In genomic region chr9:7146582-7146981, GRCh38 we compare ENCODE assay signal across 17 cellular contexts.
DNase-seq lines count a peak whose midpoint lies in the region; ATAC-seq and TF ChIP-seq lines count a peak whose summit lies in the region.
"Had no signal": no experiment of that assay in that cellular context is flagged by ENCODE, and none has a peak within 500 bp of the region (broad histone marks: within the 10 kb centered on the region; RNA-seq: fewer than 3 reads in every experiment).

No MANE protein-coding gene starts in this region.

- intact Hi-C loops in right cardiac atrium (cut with DNase I): no loop called here

- peak overlapping the region; percentile 22 for H3K27ac Mint-ChIP-seq in activated naive CD8-positive, alpha-beta T cell
- no peak overlapping the region for H3K27ac Mint-ChIP-seq in activated naive CD8-positive, alpha-beta T cell treated with anti-CD3 and anti-CD28 coated beads for 36 hours
- H3K27ac Mint-ChIP-seq: stimulated activated effector memory CD8-positive, alpha-beta T cell treated with anti-CD3 and anti-CD28 coated beads, Interleukin-12 subunit alpha, Interleukin-12 subunit beta, amount 100 ng/mL, for 72 hours; T-helper 1 cell treated with Interleukin-12 subunit alpha and Interleukin-12 subunit beta and Interleukin-4 antibody, amounts not matched to agents 30 μg/mL and 1 μg/mL, for 36 hours had no signal

- peak overlapping the region; percentile 4 to 69 (median 58) for H3K9ac ChIP-seq in skeletal muscle tissue (ENCODE audit: low read depth in 1 of 3, low read length in 3 of 3)

- H3K4me3 ChIP-seq in right cardiac atrium (ENCODE audit: low read length): no peak overlapping the region
- peak overlapping the region in 1 of 3 donors; percentile 17 for H3K4me3 ChIP-seq in skeletal muscle tissue (ENCODE audit: low read length in 3 of 3)
- H3K4me3 ChIP-seq: A549, hepatocyte, K562 had no signal

- no peaks in the 10 kb centered on the region for H3K27me3 Mint-ChIP-seq in activated naive CD8-positive, alpha-beta T cell
- H3K27me3 Mint-ChIP-seq in activated naive CD8-positive, alpha-beta T cell treated with anti-CD3 and anti-CD28 coated beads for 36 hours: no peaks in the 10 kb centered on the region
- H3K27me3 Mint-ChIP-seq: natural killer cell treated with Interleukin-12 subunit alpha and Interleukin-12 subunit beta and Interleukin-15 and Interleukin-18, amount 100 ng/mL, for 72 hours had no signal

- 59% methylated on average over 5 of the region's 5 CpGs for WGBS in right cardiac atrium

- no peaks in the 10 kb centered on the region for H3K27me3 ChIP-seq in right cardiac atrium (ENCODE audit: control insufficient read depth, insufficient read depth)
- H3K27me3 ChIP-seq in skeletal muscle tissue (ENCODE audit: control insufficient read depth in 3 of 3, insufficient read depth in 3 of 3, low read length in 3 of 3): no peaks in the 10 kb centered on the region
- H3K27me3 ChIP-seq: hepatocyte had no signal

- H3K27ac ChIP-seq in right cardiac atrium (ENCODE audit: low read length) (peak overlapping the region; percentile 9), skeletal muscle tissue (ENCODE audit: low read depth, low read length) (peak overlapping the region; percentile 96)
- H3K27ac ChIP-seq: A549, hepatocyte had no signal

- H3K4me1 ChIP-seq in right cardiac atrium (ENCODE audit: control insufficient read depth, insufficient read depth, low read length): peaks cover 7% of the 10 kb centered on the region
- peaks cover 41 to 57% (median 45%) of the 10 kb centered on the region in 3 donors for H3K4me1 ChIP-seq in skeletal muscle tissue (ENCODE audit: control insufficient read depth in 3 of 3, insufficient read depth in 3 of 3, low read length in 3 of 3)
- H3K4me1 ChIP-seq: A549 had no signal

- no peaks in the 10 kb centered on the region for H3K9me3 Mint-ChIP-seq in activated naive CD8-positive, alpha-beta T cell (ENCODE audit: low read depth)
- H3K9me3 Mint-ChIP-seq in activated naive CD8-positive, alpha-beta T cell treated with anti-CD3 and anti-CD28 coated beads for 36 hours: no peaks in the 10 kb centered on the region
- H3K9me3 Mint-ChIP-seq: natural killer cell treated with Interleukin-12 subunit alpha and Interleukin-12 subunit beta and Interleukin-15 and Interleukin-18, amount 100 ng/mL, for 72 hours; stimulated activated effector memory CD8-positive, alpha-beta T cell treated with anti-CD3 and anti-CD28 coated beads, Interleukin-12 subunit alpha, Interleukin-12 subunit beta, amount 100 ng/mL, for 72 hours; T-helper 1 cell treated with Interleukin-12 subunit alpha and Interleukin-12 subunit beta and Interleukin-4 antibody, amounts not matched to agents 30 μg/mL and 1 μg/mL, for 36 hours had no signal

- DNase-seq in activated naive CD8-positive, alpha-beta T cell treated with anti-CD3 and anti-CD28 coated beads for 36 hours: no peak
- no peak for DNase-seq in right cardiac atrium
- no peak for DNase-seq in cortex of kidney (lab: John Stamatoyannopoulos, UW)
- DNase-seq in NCI-H1092 treated with DMSO at 0.1 percent for 48 hours (lab: John Stamatoyannopoulos, UW): no peak
- DNase-seq: activated CD4-positive, alpha-beta T cell treated with anti-CD3 and anti-CD28 coated beads for 1 hour; NCI-H1417 treated with DMSO at 0.1 percent for 48 hours; NCI-H446 treated with DMSO at 0.1 percent for 48 hours had no signal

- H3K36me3 Mint-ChIP-seq in activated naive CD8-positive, alpha-beta T cell: peaks cover 18% of the 10 kb centered on the region
- peaks cover 11% of the 10 kb centered on the region for H3K36me3 Mint-ChIP-seq in activated naive CD8-positive, alpha-beta T cell treated with anti-CD3 and anti-CD28 coated beads for 36 hours

- H3K4me1 Mint-ChIP-seq in activated naive CD8-positive, alpha-beta T cell (ENCODE audit: low read depth): peaks cover 34% of the 10 kb centered on the region
- H3K4me1 Mint-ChIP-seq in activated naive CD8-positive, alpha-beta T cell treated with anti-CD3 and anti-CD28 coated beads for 36 hours: peaks cover 20% of the 10 kb centered on the region
- H3K4me1 Mint-ChIP-seq: stimulated activated effector memory CD8-positive, alpha-beta T cell treated with anti-CD3 and anti-CD28 coated beads, Interleukin-12 subunit alpha, Interleukin-12 subunit beta, amount 100 ng/mL, for 72 hours had no signal

- no peak overlapping the region for H3K4me3 Mint-ChIP-seq in activated naive CD8-positive, alpha-beta T cell
- no peak overlapping the region for H3K4me3 Mint-ChIP-seq in activated naive CD8-positive, alpha-beta T cell treated with anti-CD3 and anti-CD28 coated beads for 36 hours
- H3K4me3 Mint-ChIP-seq: natural killer cell treated with Interleukin-12 subunit alpha and Interleukin-12 subunit beta and Interleukin-15 and Interleukin-18, amount 100 ng/mL, for 72 hours; stimulated activated effector memory CD8-positive, alpha-beta T cell treated with anti-CD3 and anti-CD28 coated beads, Interleukin-12 subunit alpha, Interleukin-12 subunit beta, amount 100 ng/mL, for 72 hours; T-helper 1 cell treated with Interleukin-12 subunit alpha and Interleukin-12 subunit beta and Interleukin-4 antibody, amounts not matched to agents 30 μg/mL and 1 μg/mL, for 36 hours had no signal

- H3K36me3 ChIP-seq in skeletal muscle tissue (ENCODE audit: control insufficient read depth in 3 of 3, insufficient read depth in 3 of 3, low read length in 3 of 3): no peaks in the 10 kb centered on the region

- ATAC-seq in SK-N-SH treated with all-trans-retinoic acid at 6 μM for 48 hours (peak; percentile 48), right cardiac atrium (no peak), HG03571 (IDR thresholded peaks at IDR 0.05; ENCODE audit: unreplicated experiment) (no peak)
- ATAC-seq: A549; K562; natural killer cell treated with Interleukin-12 subunit alpha and Interleukin-12 subunit beta and Interleukin-15 and Interleukin-18, amount 100 ng/mL, for 72 hours; stimulated activated effector memory CD8-positive, alpha-beta T cell treated with anti-CD3 and anti-CD28 coated beads, Interleukin-12 subunit alpha, Interleukin-12 subunit beta, amount 100 ng/mL, for 72 hours had no signal

- H3K9me3 ChIP-seq in right cardiac atrium (ENCODE audit: control insufficient read depth, low read length) (no peaks in the 10 kb centered on the region), skeletal muscle tissue (ENCODE audit: control insufficient read depth in 3 of 3, low read length in 3 of 3) (no peaks in the 10 kb centered on the region)
- H3K9me3 ChIP-seq: A549 had no signal

TF ChIP-seq in SK-N-SH treated with all-trans-retinoic acid at 6 μM for 48 hours, 23 proteins besides CTCF, POLR2A, EP300 and RAD21 (continues in another document):
- TF ChIP-seq SNAI2 (CRISPR knock-in tag; IDR thresholded peaks at IDR 0.05): no peak
- no peak for TF ChIP-seq ZFP30 (CRISPR knock-in tag; IDR thresholded peaks at IDR 0.05)
- no peak for TF ChIP-seq ESRRG (CRISPR knock-in tag; IDR thresholded peaks at IDR 0.05)
- no peak for TF ChIP-seq OSR1 (CRISPR knock-in tag; IDR thresholded peaks at IDR 0.05)
- TF ChIP-seq ZNF8 (CRISPR knock-in tag; IDR thresholded peaks at IDR 0.05): no peak
- TF ChIP-seq TSHZ2 (CRISPR knock-in tag; IDR thresholded peaks at IDR 0.05): no peak
- no peak for TF ChIP-seq ZNF565 (CRISPR knock-in tag; conservative IDR thresholded peaks at IDR 0.05; ENCODE audit: low read depth)
- no peak for TF ChIP-seq BACH2 (CRISPR knock-in tag; IDR thresholded peaks at IDR 0.05; ENCODE audit: borderline replicate concordance)
- TF ChIP-seq ZNF70 (CRISPR knock-in tag; IDR thresholded peaks at IDR 0.05): no peak
- TF ChIP-seq CREB5 (CRISPR knock-in tag; IDR thresholded peaks at IDR 0.05; ENCODE audit: low read depth): no peak
- no peak for TF ChIP-seq TOX (CRISPR knock-in tag; IDR thresholded peaks at IDR 0.05; ENCODE audit: borderline replicate concordance)
